ENCODE assay signal across 9 cellular contexts in the genomic region with DNA sequence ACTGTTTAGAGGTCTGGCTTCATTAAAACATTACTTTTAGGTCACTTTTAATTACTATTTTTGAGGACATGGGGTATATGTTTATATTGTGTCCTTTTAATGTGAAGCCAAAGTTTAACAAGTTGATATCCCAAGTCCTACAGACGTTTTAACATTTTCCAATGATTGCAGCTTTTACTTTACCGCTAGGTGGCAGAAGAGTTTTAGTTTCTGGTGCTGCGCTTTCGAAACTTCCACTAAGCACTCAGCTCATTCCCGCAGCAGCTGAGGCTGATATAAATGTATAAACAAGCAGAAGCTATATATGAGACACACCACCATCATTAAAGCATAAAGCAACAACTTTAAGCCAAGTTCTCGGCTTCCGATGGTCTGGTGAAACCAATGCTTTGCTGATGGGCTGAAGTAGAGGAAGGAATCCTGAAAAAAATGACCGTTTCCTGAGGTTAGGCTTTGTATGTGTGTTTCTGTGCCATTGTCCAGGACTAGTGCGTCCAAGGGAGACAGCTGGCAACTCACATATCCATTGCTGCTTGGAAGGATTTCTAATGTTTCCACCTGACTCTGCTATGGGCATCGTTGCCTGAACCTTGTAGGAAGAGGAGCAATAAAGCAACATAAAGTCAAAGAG.
DNase-seq lines count a peak whose midpoint lies in the region; ATAC-seq and FAIRE-seq lines count a peak whose summit lies in the region.
"Had no signal": no experiment of that assay in that cellular context is flagged by ENCODE, and none has a peak within 500 bp of the region (broad histone marks: within the 10 kb centered on the region; RNA-seq: fewer than 3 reads in every experiment).

No MANE protein-coding gene starts in this region.

- peak overlapping the region; percentile 21 for H3K4me3 ChIP-seq in CD8-positive, alpha-beta memory T cell (ENCODE audit: low read length)
- H3K4me3 ChIP-seq in small intestine (ENCODE audit: low read depth in 1 of 2, low read length in 2 of 2): no peak overlapping the region

- H3K4me1 Mint-ChIP-seq in CD8-positive, alpha-beta memory T cell: peaks cover 0 to 5% (median 0%) of the 10 kb centered on the region in 3 donors

- no peaks in the 10 kb centered on the region for H3K27me3 ChIP-seq in CD8-positive, alpha-beta memory T cell (ENCODE audit: insufficient read depth, low read length, poor library complexity, severe bottlenecking)
- H3K27me3 ChIP-seq in small intestine (ENCODE audit: control insufficient read depth in 2 of 2, insufficient read depth in 2 of 2, low read length in 2 of 2): no peaks in the 10 kb centered on the region

- H3K9me3 Mint-ChIP-seq in CD8-positive, alpha-beta memory T cell: peaks cover 0 to 11% (median 2%) of the 10 kb centered on the region in 5 donors
- H3K9me3 Mint-ChIP-seq: T-helper 1 cell treated with Interleukin-12 subunit alpha and Interleukin-12 subunit beta and Interleukin-4 antibody, amounts not matched to agents 30 μg/mL and 1 μg/mL, for 36 hours had no signal

- no peak for FAIRE-seq in small intestine (lab: Jason Lieb, UNC)

- DNase-seq in CD8-positive, alpha-beta memory T cell: no peak
- DNase-seq in NCI-H510A (lab: John Stamatoyannopoulos, UW) (peak; percentile 40), astrocyte of the hippocampus (ENCODE audit: low read depth, low spot score) (peak; percentile 72), iPS DF 4.7 (ENCODE audit: extremely low read depth, low spot score) (peak; percentile 44), small intestine (peak; percentile 72)
- DNase-seq in central memory CD4-positive, alpha-beta T cell: no peak

- no peaks in the 10 kb centered on the region for H3K36me3 ChIP-seq in CD8-positive, alpha-beta memory T cell (ENCODE audit: insufficient read depth, low read length)
- H3K36me3 ChIP-seq in small intestine (ENCODE audit: control insufficient read depth in 2 of 2, insufficient read depth in 2 of 2, low read length in 2 of 2): no peaks in the 10 kb centered on the region

- H3K27ac Mint-ChIP-seq in CD8-positive, alpha-beta memory T cell: no peak overlapping the region
- H3K27ac Mint-ChIP-seq: T-helper 1 cell treated with Interleukin-12 subunit alpha and Interleukin-12 subunit beta and Interleukin-4 antibody, amounts not matched to agents 30 μg/mL and 1 μg/mL, for 36 hours had no signal

- WGBS in small intestine, 3 donors: 2 to 5% (median 3%) methylated on average over 10 of the region's 10 CpGs

- no peaks in the 10 kb centered on the region for H3K4me1 ChIP-seq in CD8-positive, alpha-beta memory T cell (ENCODE audit: insufficient read depth, low read length)
- H3K4me1 ChIP-seq in small intestine (ENCODE audit: control insufficient read depth in 2 of 2, insufficient read depth in 1 of 2, low read depth in 1 of 2, low read length in 1 of 2): no peaks in the 10 kb centered on the region

- H3K27me3 Mint-ChIP-seq in CD8-positive, alpha-beta memory T cell: no peaks in the 10 kb centered on the region

- H3K36me3 Mint-ChIP-seq in CD8-positive, alpha-beta memory T cell: no peaks in the 10 kb centered on the region

- CTCF ChIA-PET in CD8-positive, alpha-beta memory T cell (lab: Charles Lee): no interaction called here

- H3K4me3 Mint-ChIP-seq in CD8-positive, alpha-beta memory T cell: no peak overlapping the region
- H3K4me3 Mint-ChIP-seq: T-helper 1 cell treated with Interleukin-12 subunit alpha and Interleukin-12 subunit beta and Interleukin-4 antibody, amounts not matched to agents 30 μg/mL and 1 μg/mL, for 36 hours had no signal

- H3K9me3 ChIP-seq in CD8-positive, alpha-beta memory T cell (ENCODE audit: low read length): no peaks in the 10 kb centered on the region
- no peaks in the 10 kb centered on the region for H3K9me3 ChIP-seq in small intestine (ENCODE audit: control insufficient read depth, low read depth)

- POLR2A ChIA-PET in CD8-positive, alpha-beta memory T cell (lab: Charles Lee): no interaction called here

- ATAC-seq in GM19043 (IDR thresholded peaks at IDR 0.05; ENCODE audit: low read depth, unreplicated experiment) (peak; percentile 67), HG03565 (IDR thresholded peaks at IDR 0.05; ENCODE audit: unreplicated experiment) (peak; percentile 80)

- H3K27ac ChIP-seq in CD8-positive, alpha-beta memory T cell (ENCODE audit: low read depth, low read length): no peak overlapping the region
- no peak overlapping the region for H3K27ac ChIP-seq in small intestine (ENCODE audit: low read depth in 1 of 2, low read length in 1 of 2)

Comparison
In these comparisons a context has a peak if more than half of its experiments do, and no peak if none do; other contexts are left out.
1. DNase-seq: peak in NCI-H510A (single experiment), astrocyte of the hippocampus (single experiment), iPS DF 4.7 (single experiment) and small intestine (single experiment); none in CD8-positive, alpha-beta memory T cell (0 of 5) and central memory CD4-positive, alpha-beta T cell (single experiment).